Comparison of ENCODE assay signal across 8 cellular contexts in genomic region chr5:175479125-175479881, GRCh38. TPM values are rescaled to one million over a fixed set of nuclear protein-coding genes. Genes with fewer than 3 reads are reported as not detected.
DNase-seq lines count a peak whose midpoint lies in the region; ATAC-seq and TF ChIP-seq lines count a peak whose summit lies in the region.

No MANE protein-coding gene starts in this region.

- dilution Hi-C loops in IMR-90 (cut with HindIII; ENCODE audit: low sequenced_read_pairs, unreplicated experiment) = no loop called here

- H3K9me1 ChIP-seq in IMR-90 (ENCODE audit: insufficient read depth, low read length) = peaks cover 11% of the 10 kb centered on the region; the same call in 1 of the 2 replicates

- peak overlapping the region; percentile 75 for H2BK5ac ChIP-seq in IMR-90 (ENCODE audit: low read depth, low read length, poor library complexity, severe bottlenecking)

- no peak overlapping the region; the same call in 1 of the 2 replicates for H2BK20ac ChIP-seq in IMR-90 (ENCODE audit: low read depth, low read length)

- peaks cover 2% of the 10 kb centered on the region for H3K27me3 ChIP-seq in IMR-90 (ENCODE audit: control insufficient read depth, insufficient read depth, low read length)

- no peak for TF ChIP-seq CTCF in IMR-90 (conservative IDR thresholded peaks at IDR 0.05; ENCODE audit: low read depth, low read length)

- intact Hi-C loops in IMR-90 (cut with micrococcal nuclease) = no loop called here

- peaks cover 14% of the 10 kb centered on the region for H3K36me3 ChIP-seq in IMR-90 (ENCODE audit: control insufficient read depth, insufficient read depth, low read length)

- in situ Hi-C loops in IMR-90 (cut with MboI; ENCODE audit: low sequenced_read_pairs) = no loop called here

- no TSS peak for BruUV-seq in IMR-90 (replicated peaks; lab: Mats Ljungman, UMichigan)

- ATAC-seq in IMR-90 (ENCODE audit: low read depth) (peak; percentile 7; the same call in 1 of the 2 replicates), memory B cell (ENCODE audit: low read depth) (peak; percentile 6)

- peak overlapping the region; percentile 82 for H2BK120ac ChIP-seq in IMR-90 (ENCODE audit: low read depth, low read length)

- H2BK15ac ChIP-seq in IMR-90 (ENCODE audit: low read depth, low read length) = no peak overlapping the region; the same call in 1 of the 3 replicates

- peak overlapping the region; percentile 79 for H3K27ac ChIP-seq in IMR-90 (ENCODE audit: insufficient read depth, low read length)

- H3K4me1 ChIP-seq in IMR-90 (ENCODE audit: control insufficient read depth, insufficient read depth, low read length) = peaks cover 5% of the 10 kb centered on the region

- H2AK5ac ChIP-seq in IMR-90 (ENCODE audit: low read depth, low read length) = peak overlapping the region; percentile 96

- H3K4me1 Mint-ChIP-seq in memory B cell = peaks cover 32% of the 10 kb centered on the region

- H3K79me1 ChIP-seq in IMR-90 (ENCODE audit: low read depth in 1 of 2, low read length in 2 of 2) = peaks cover 11 to 36% of the 10 kb centered on the region in 2 experiments

- H4K20me1 ChIP-seq in IMR-90 (ENCODE audit: insufficient read depth, low read length) = peaks cover 27% of the 10 kb centered on the region

- peak overlapping the region; percentile 98 for H3K4ac ChIP-seq in IMR-90 (ENCODE audit: low read depth, low read length)

- H3K18ac ChIP-seq in IMR-90 (ENCODE audit: low read depth, low read length) = peak overlapping the region; percentile 80

- peak overlapping the region; percentile 92 for H3K9ac ChIP-seq in IMR-90 (ENCODE audit: low read depth, low read length)

- H4K5ac ChIP-seq in IMR-90 (ENCODE audit: low read depth, low read length) = peak overlapping the region; percentile 96

- peak overlapping the region; percentile 93 for H3K4me3 ChIP-seq in IMR-90 (ENCODE audit: insufficient read depth, low read depth, low read length)

- H3K27me3 Mint-ChIP-seq in memory B cell = peaks cover 3% of the 10 kb centered on the region

- peak; percentile 62 for DNase-seq in NCI-H345 treated with DMSO at 0.1 percent for 48 hours (lab: John Stamatoyannopoulos, UW; ENCODE audit: unreplicated experiment)
- no peak for DNase-seq in NCI-H345 (lab: John Stamatoyannopoulos, UW)
- no peak for DNase-seq in IMR-90
- DNase-seq in brain pericyte (ENCODE audit: low read depth, low spot score) = peak; percentile 16
- peak in 1 of 2 donors; percentile 0 for DNase-seq in memory B cell (ENCODE audit: low spot score in 2 of 2)
- DNase-seq in AML-193 (lab: John Stamatoyannopoulos, UW) = no peak
- DNase-seq in iPS-NIHi11 (ENCODE audit: low spot score) = no peak
- DNase-seq in NCI-H82 treated with DMSO at 0.1 percent for 48 hours (lab: John Stamatoyannopoulos, UW; ENCODE audit: unreplicated experiment) = no peak

- H4K91ac ChIP-seq in IMR-90 (ENCODE audit: insufficient read depth, low read depth, low read length) = peak overlapping the region; percentile 97

- H4K8ac ChIP-seq in IMR-90 (ENCODE audit: low read depth in 2 of 2, low read length in 2 of 2) = peak overlapping the region; percentile 90 to 98

- peak overlapping the region; percentile 98 for H3K4me3 Mint-ChIP-seq in memory B cell

- peak overlapping the region; percentile 90 for H3K56ac ChIP-seq in IMR-90 (ENCODE audit: extremely low read depth, insufficient read depth, low read length)

- CTCF ChIA-PET in IMR-90 (lab: Yijun Ruan, JAX) = no interaction called here

- no peaks in the 10 kb centered on the region for H3K9me3 ChIP-seq in IMR-90 (ENCODE audit: control insufficient read depth, insufficient read depth, low read length)

- no peaks in the 10 kb centered on the region for H3K9me3 Mint-ChIP-seq in memory B cell

- H2AFZ ChIP-seq in IMR-90 (replicated peaks; ENCODE audit: low read length, poor library complexity) = peak overlapping the region; percentile 91

- no peak for TF ChIP-seq RAD21 in IMR-90 (IDR thresholded peaks at IDR 0.05; ENCODE audit: low read length)

- H3K4me2 ChIP-seq in IMR-90 (ENCODE audit: low read depth, low read length) = peak overlapping the region; percentile 90

- no peak for TF ChIP-seq POLR2A in IMR-90 (IDR thresholded peaks at IDR 0.05; ENCODE audit: low read depth, low read length)

- H2AK9ac ChIP-seq in IMR-90 (replicated peaks; ENCODE audit: low read depth, low read length, poor library complexity) = peak overlapping the region; percentile 97

- peak overlapping the region; percentile 99 for H3K23ac ChIP-seq in IMR-90 (ENCODE audit: low read depth, low read length)

- H3K14ac ChIP-seq in IMR-90 (replicated peaks; ENCODE audit: low read depth, low read length) = peak overlapping the region; percentile 100

- peaks cover 10% of the 10 kb centered on the region for H3K36me3 Mint-ChIP-seq in memory B cell

- POLR2A ChIA-PET in IMR-90 (lab: Charles Lee; ENCODE audit: unreplicated experiment) = no interaction called here

- WGBS in IMR-90 (ENCODE audit: extremely low coverage in 2 of 2, insufficient read length in 1 of 2), 2 experiments = 69% methylated on average over 3 of the region's 13 CpGs; no CpG with 5 or more reads in 1 of the 2 experiments

- peak overlapping the region; percentile 92 for H3K27ac Mint-ChIP-seq in memory B cell

TF ChIP-seq in IMR-90, 13 proteins besides CTCF, POLR2A, EP300 and RAD21:
- TF ChIP-seq USF2 (IDR thresholded peaks at IDR 0.05; ENCODE audit: low read depth, low read length) (no peak), RCOR1 (IDR thresholded peaks at IDR 0.05; ENCODE audit: insufficient replicate concordance, low read length) (no peak), SMC3 (IDR thresholded peaks at IDR 0.05; ENCODE audit: low read depth, low read length) (no peak), CEBPB (IDR thresholded peaks at IDR 0.05; ENCODE audit: low read depth, low read length) (no peak), MAFK (IDR thresholded peaks at IDR 0.05; ENCODE audit: low read depth, low read length) (no peak), ELK1 (IDR thresholded peaks at IDR 0.05; ENCODE audit: borderline replicate concordance, low read depth, low read length) (no peak), BHLHE40 (IDR thresholded peaks at IDR 0.05; ENCODE audit: low read depth, low read length) (no peak), RFX5 (IDR thresholded peaks at IDR 0.05; ENCODE audit: low read depth, low read length) (no peak), MAZ (IDR thresholded peaks at IDR 0.05; ENCODE audit: borderline replicate concordance, low read depth, low read length) (no peak), MXI1 (IDR thresholded peaks at IDR 0.05; ENCODE audit: borderline replicate concordance, low read depth, low read length) (no peak), NFE2L2 (IDR thresholded peaks at IDR 0.05; ENCODE audit: low read depth, low read length) (no peak), CHD1 (IDR thresholded peaks at IDR 0.05; ENCODE audit: low read depth, low read length) (no peak), FOS (IDR thresholded peaks at IDR 0.05; ENCODE audit: low read depth, low read length) (no peak)

RNA-seq across cellular contexts. Expression of gene SFXN1, which starts 0.9 kb away (rescaled TPM):
- total RNA-seq in IMR-90 (2012; rRNA removed) = 342 and 410 TPM in 2 replicates
- 105 and 131 TPM in 2 replicates for polyA plus RNA-seq in IMR-90 (2012; rRNA removed)
- polyA plus RNA-seq in IMR-90 (2012; cell fraction: cytosol; rRNA removed) = 50.0 and 69.0 TPM in 2 replicates
- 45.0 and 91.6 TPM in 2 replicates for polyA plus RNA-seq in IMR-90 (2012; cell fraction: nucleus; rRNA removed; ENCODE audit: low replicate concordance)

RNA-seq across cellular contexts. Expression of gene DRD1, which starts 35.3 kb away (rescaled TPM):
- 0.18 and 0.28 TPM in 2 replicates for total RNA-seq in IMR-90 (2012; rRNA removed)
- 0.16 and 0.19 TPM in 2 replicates for polyA plus RNA-seq in IMR-90 (2012; rRNA removed)
- polyA plus RNA-seq in IMR-90 (2012; cell fraction: cytosol; rRNA removed) = 0.04 and 0.12 TPM in 2 replicates
- polyA plus RNA-seq in IMR-90 (2012; cell fraction: nucleus; rRNA removed; ENCODE audit: low replicate concordance) = 0.17 and 0.20 TPM in 2 replicates

Comparison
In these comparisons a context has a peak if more than half of its experiments do, and no peak if none do; other contexts are left out.
1. DNase-seq: peak in NCI-H345 treated with DMSO at 0.1 percent for 48 hours (single experiment) and brain pericyte (single experiment); none in NCI-H345 (single experiment), IMR-90 (single experiment), AML-193 (0 of 2), iPS-NIHi11 (single experiment) and NCI-H82 treated with DMSO at 0.1 percent for 48 hours (single experiment).